25 cellular contexts compared by ENCODE assay signal in the genomic region with DNA sequence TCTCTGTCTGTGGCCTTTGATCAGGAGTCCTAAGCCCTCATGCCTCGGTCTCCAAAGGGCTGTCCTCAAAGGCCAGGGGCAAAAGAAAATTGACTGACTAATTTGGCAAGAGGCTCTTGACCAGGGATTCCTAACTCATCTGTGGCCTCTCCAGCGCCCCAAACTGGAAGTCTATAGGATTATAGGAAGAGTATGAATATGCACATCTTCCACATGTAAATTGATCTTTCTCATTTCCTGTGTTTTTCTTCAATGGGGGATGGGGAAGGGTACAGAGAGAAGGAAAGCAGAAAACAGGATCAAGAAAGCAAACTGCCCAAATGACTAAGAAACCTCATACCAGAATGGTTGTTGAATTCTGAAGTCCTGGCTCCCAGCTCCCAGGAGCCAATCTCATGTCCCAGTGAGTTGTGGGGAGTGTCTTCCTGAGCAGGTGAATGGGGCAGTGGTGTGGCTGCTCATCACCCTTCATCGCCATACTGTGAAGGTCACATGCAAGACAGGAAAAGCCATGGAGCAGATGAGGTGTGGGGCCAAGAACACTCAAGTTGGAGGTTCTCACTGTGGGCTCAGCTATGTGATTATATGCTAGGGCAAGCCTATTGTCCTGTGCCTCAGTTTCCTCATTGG. TPM values are rescaled to one million over a fixed set of nuclear protein-coding genes. Genes with fewer than 3 reads are reported as not detected.
DNase-seq lines count a peak whose midpoint lies in the region; ATAC-seq and TF ChIP-seq lines count a peak whose summit lies in the region.
"Had no signal": no experiment of that assay in that cellular context is flagged by ENCODE, and none has a peak within 500 bp of the region (broad histone marks: within the 10 kb centered on the region; RNA-seq: fewer than 3 reads in every experiment).

No MANE protein-coding gene starts in this region.

- no peaks in the 10 kb centered on the region for H3K79me2 ChIP-seq in GM23338 (replicated peaks; ENCODE audit: insufficient read depth)
- H3K79me2 ChIP-seq in smooth muscle cell (ENCODE audit: low read depth), result no peaks in the 10 kb centered on the region

- no peak for ATAC-seq in GM23338
- ATAC-seq: activated CD8-positive, alpha-beta memory T cell treated with anti-CD3 and anti-CD28 coated beads, Interleukin-2, amount 10 ng/mL, durations not matched to agents 7 days and 5 days; natural killer cell treated with Interleukin-12 subunit alpha and Interleukin-12 subunit beta and Interleukin-15 and Interleukin-18, amount 100 ng/mL, for 72 hours had no signal

- H3K9me3 Mint-ChIP-seq in GM23338, result peaks cover 6% of the 10 kb centered on the region; the same call in 1 of the 3 replicates
- H3K9me3 Mint-ChIP-seq: activated naive CD4-positive, alpha-beta T cell treated with anti-CD3 and anti-CD28 coated beads for 36 hours; H9; natural killer cell treated with Interleukin-12 subunit alpha and Interleukin-12 subunit beta and Interleukin-15 and Interleukin-18, amount 100 ng/mL, for 72 hours had no signal

- TF ChIP-seq CTCF in GM23338 (conservative IDR thresholded peaks at IDR 0.05; ENCODE audit: low read depth in 2 of 2) (0 out of 4 replicates have a peak, but pooled peaks of 1 of the 2 experiments have one; percentile 9), smooth muscle cell (IDR thresholded peaks at IDR 0.05; ENCODE audit: borderline replicate concordance, insufficient read depth, poor library complexity, severe bottlenecking) (no peak)

- H3K4me1 Mint-ChIP-seq in GM23338, result peaks cover 26% of the 10 kb centered on the region
- H3K4me1 Mint-ChIP-seq: activated CD8-positive, alpha-beta memory T cell treated with anti-CD3 and anti-CD28 coated beads, Interleukin-2, amount 10 ng/mL, durations not matched to agents 7 days and 5 days had no signal

- no peak overlapping the region; the same call in 1 of the 2 replicates for H3K27ac Mint-ChIP-seq in GM23338
- H3K27ac Mint-ChIP-seq: activated CD8-positive, alpha-beta memory T cell treated with anti-CD3 and anti-CD28 coated beads, Interleukin-2, amount 10 ng/mL, durations not matched to agents 7 days and 5 days; activated naive CD4-positive, alpha-beta T cell treated with anti-CD3 and anti-CD28 coated beads for 36 hours; natural killer cell treated with Interleukin-12 subunit alpha and Interleukin-12 subunit beta and Interleukin-15 and Interleukin-18, amount 100 ng/mL, for 72 hours had no signal

- H3K27ac ChIP-seq in GM23338 (ENCODE audit: low read depth) (no peak overlapping the region), smooth muscle cell (ENCODE audit: low read depth) (no peak overlapping the region)
- H3K27ac ChIP-seq: BLaER1 treated with 17β-estradiol and CSF1 and Interleukin-3, amounts not matched to agents 10 nM and 100 nM; cardiac muscle cell; HL-60 had no signal

- DNase-seq in GM23338 (ENCODE audit: low spot score) (peak; percentile 15), adipocyte (ENCODE audit: low read depth) (no peak), islet precursor cell (peak; percentile 51), smooth muscle cell (lab: John Stamatoyannopoulos, UW; ENCODE audit: unreplicated experiment) (no peak), NAMALWA (ENCODE audit: low spot score) (no peak), DMS 273 treated with DMSO at 0.1 percent for 48 hours (lab: John Stamatoyannopoulos, UW) (no peak)
- DNase-seq in activated CD4-positive, alpha-beta T cell treated with anti-CD3 and anti-CD28 coated beads, Interleukin-2, amount 50 U/mL, for 48 hours, result no peak
- DNase-seq in activated T-cell treated with anti-CD3 and anti-CD28 coated beads, Interleukin-2, amount 50 U/mL, for 48 hours, result no peak
- DNase-seq: activated CD4-positive, alpha-beta T cell treated with anti-CD3 and anti-CD28 coated beads for 48 hours; activated CD8-positive, alpha-beta memory T cell treated with anti-CD3 and anti-CD28 coated beads, Interleukin-2, amount 10 ng/mL, durations not matched to agents 7 days and 5 days; activated naive CD4-positive, alpha-beta T cell treated with anti-CD3 and anti-CD28 coated beads for 36 hours; amniotic stem cell; DND-41; H9; head of caudate nucleus; left lung; midbrain; NCI-H1092; NCI-H187 treated with DMSO at 0.1 percent for 48 hours; RPMI8226 had no signal

- H3K27me3 Mint-ChIP-seq in GM23338 (ENCODE audit: insufficient read depth, low read depth, poor library complexity), result peaks cover 6% of the 10 kb centered on the region

- H3K9me3 ChIP-seq in adipocyte (ENCODE audit: control insufficient read depth, low read length) (no peaks in the 10 kb centered on the region), smooth muscle cell (replicated peaks; ENCODE audit: low read depth) (no peaks in the 10 kb centered on the region)
- H3K9me3 ChIP-seq: left lung had no signal

- no peaks in the 10 kb centered on the region for H3K36me3 ChIP-seq in GM23338 (ENCODE audit: insufficient read depth)
- no peaks in the 10 kb centered on the region for H3K36me3 ChIP-seq in adipocyte (ENCODE audit: control insufficient read depth, insufficient read depth, low read length, severe bottlenecking)
- no peaks in the 10 kb centered on the region for H3K36me3 ChIP-seq in smooth muscle cell (ENCODE audit: low read depth)
- H3K36me3 ChIP-seq: BLaER1 treated with 17β-estradiol and CSF1 and Interleukin-3, amounts not matched to agents 10 nM and 100 nM; cardiac muscle cell; left lung had no signal

- no peaks in the 10 kb centered on the region for H3K36me3 Mint-ChIP-seq in GM23338 (ENCODE audit: low read depth)
- H3K36me3 Mint-ChIP-seq: activated CD8-positive, alpha-beta memory T cell treated with anti-CD3 and anti-CD28 coated beads, Interleukin-2, amount 10 ng/mL, durations not matched to agents 7 days and 5 days; natural killer cell treated with Interleukin-12 subunit alpha and Interleukin-12 subunit beta and Interleukin-15 and Interleukin-18, amount 100 ng/mL, for 72 hours had no signal

- H3K4me2 ChIP-seq in GM23338 (peak overlapping the region; percentile 51; the same call in 1 of the 2 replicates), smooth muscle cell (no peak overlapping the region)

- H3K9me2 ChIP-seq in GM23338 (ENCODE audit: insufficient read depth), result no peaks in the 10 kb centered on the region; the same call in 1 of the 2 replicates

- no peaks in the 10 kb centered on the region for H3K27me3 ChIP-seq in GM23338 (ENCODE audit: insufficient read depth)
- no peaks in the 10 kb centered on the region for H3K27me3 ChIP-seq in adipocyte (replicated peaks; ENCODE audit: control insufficient read depth, insufficient read depth, low read length)
- H3K27me3 ChIP-seq in smooth muscle cell (ENCODE audit: low read depth), result no peaks in the 10 kb centered on the region
- H3K27me3 ChIP-seq: BLaER1 treated with 17β-estradiol and CSF1 and Interleukin-3, amounts not matched to agents 10 nM and 100 nM; cardiac muscle cell; left lung had no signal

- peaks cover 24% of the 10 kb centered on the region for H3K4me1 ChIP-seq in GM23338 (ENCODE audit: insufficient read depth)
- H3K4me1 ChIP-seq in adipocyte (ENCODE audit: control insufficient read depth, insufficient read depth, low read length), result peaks cover 31% of the 10 kb centered on the region
- H3K4me1 ChIP-seq in smooth muscle cell (ENCODE audit: low read depth), result peaks cover 16% of the 10 kb centered on the region
- H3K4me1 ChIP-seq: left lung had no signal

- WGBS in smooth muscle cell (ENCODE audit: low lambda C conversion rate), result 57% methylated on average over 3 of the region's 3 CpGs

- H4K20me1 ChIP-seq in GM23338 (replicated peaks; ENCODE audit: insufficient read depth) (no peaks in the 10 kb centered on the region), smooth muscle cell (ENCODE audit: low read depth) (no peaks in the 10 kb centered on the region)
- H4K20me1 ChIP-seq: BLaER1 treated with 17β-estradiol and CSF1 and Interleukin-3, amounts not matched to agents 10 nM and 100 nM had no signal

- H2AFZ ChIP-seq in GM23338 (peak overlapping the region; percentile 0; the same call in 1 of the 2 replicates), smooth muscle cell (ENCODE audit: low read depth) (peak overlapping the region; percentile 27)

- H3K4me3 ChIP-seq in GM23338 (no peak overlapping the region), adipocyte (ENCODE audit: low read length) (peak overlapping the region; percentile 46), smooth muscle cell (no peak overlapping the region)
- H3K4me3 ChIP-seq: BLaER1 treated with 17β-estradiol and CSF1 and Interleukin-3, amounts not matched to agents 10 nM and 100 nM; cardiac muscle cell; left lung had no signal

- H3F3A ChIP-seq in GM23338 (replicated peaks; ENCODE audit: low read depth) (no peaks in the 10 kb centered on the region), smooth muscle cell (ENCODE audit: low read depth) (no peaks in the 10 kb centered on the region)

- H3K4me3 Mint-ChIP-seq in GM23338, result no peak overlapping the region; the same call in 2 of the 3 replicates
- H3K4me3 Mint-ChIP-seq: activated CD8-positive, alpha-beta memory T cell treated with anti-CD3 and anti-CD28 coated beads, Interleukin-2, amount 10 ng/mL, durations not matched to agents 7 days and 5 days; activated naive CD4-positive, alpha-beta T cell treated with anti-CD3 and anti-CD28 coated beads for 36 hours; H9; natural killer cell treated with Interleukin-12 subunit alpha and Interleukin-12 subunit beta and Interleukin-15 and Interleukin-18, amount 100 ng/mL, for 72 hours had no signal

- H3K9ac ChIP-seq in adipocyte (ENCODE audit: low read length) (peak overlapping the region; percentile 52), smooth muscle cell (ENCODE audit: low read depth) (no peak overlapping the region)
- H3K9ac ChIP-seq: BLaER1 treated with 17β-estradiol and CSF1 and Interleukin-3, amounts not matched to agents 10 nM and 100 nM had no signal

TF ChIP-seq in GM23338, 12 proteins besides CTCF, POLR2A, EP300 and RAD21 (continues in another document):
- TF ChIP-seq CREB1 (CRISPR knock-in tag; IDR thresholded peaks at IDR 0.05; ENCODE audit: low read depth), result no peak
- TF ChIP-seq, protein P1, sequence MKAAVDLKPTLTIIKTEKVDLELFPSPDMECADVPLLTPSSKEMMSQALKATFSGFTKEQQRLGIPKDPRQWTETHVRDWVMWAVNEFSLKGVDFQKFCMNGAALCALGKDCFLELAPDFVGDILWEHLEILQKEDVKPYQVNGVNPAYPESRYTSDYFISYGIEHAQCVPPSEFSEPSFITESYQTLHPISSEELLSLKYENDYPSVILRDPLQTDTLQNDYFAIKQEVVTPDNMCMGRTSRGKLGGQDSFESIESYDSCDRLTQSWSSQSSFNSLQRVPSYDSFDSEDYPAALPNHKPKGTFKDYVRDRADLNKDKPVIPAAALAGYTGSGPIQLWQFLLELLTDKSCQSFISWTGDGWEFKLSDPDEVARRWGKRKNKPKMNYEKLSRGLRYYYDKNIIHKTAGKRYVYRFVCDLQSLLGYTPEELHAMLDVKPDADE (IDR thresholded peaks at IDR 0.05), result no peak

RNA-seq across cellular contexts. Expression of a gene that starts 16.7 kb away (rescaled TPM):
- 3.6 and 6.0 TPM in 2 replicates for total RNA-seq in GM23338 (2014; rRNA removed; shearing (Covaris generic))
- polyA plus RNA-seq in GM23338 (2016; fragmentation: Nextera tagmentation; extraction: Ambion mirVana) (1.1 and 2.1 TPM in 2 replicates), smooth muscle cell (2.6 and 3.0 TPM in 2 replicates)
- 2.8 and 5.8 TPM in 2 replicates for total RNA-seq in smooth muscle cell
- total RNA-seq: activated CD8-positive, alpha-beta memory T cell treated with anti-CD3 and anti-CD28 coated beads, Interleukin-2, amount 10 ng/mL, durations not matched to agents 7 days and 5 days; activated naive CD4-positive, alpha-beta T cell treated with anti-CD3 and anti-CD28 coated beads for 36 hours; natural killer cell treated with Interleukin-12 subunit alpha and Interleukin-12 subunit beta and Interleukin-15 and Interleukin-18, amount 100 ng/mL, for 72 hours; T-helper 2 cell treated with Interferon-gamma antibody and Interleukin-4, amounts not matched to agents 100 ng/mL and 5 ng/mL, for 36 hours had no signal

Comparison
In these comparisons a context has a peak if more than half of its experiments do, and no peak if none do; other contexts are left out.
1. DNase-seq: peak in GM23338 (single experiment) and islet precursor cell (single experiment); none in adipocyte (single experiment), smooth muscle cell (single experiment), NAMALWA (single experiment), activated CD4-positive, alpha-beta T cell treated with anti-CD3 and anti-CD28 coated beads, Interleukin-2, amount 50 U/mL, for 48 hours (0 of 2), DMS 273 treated with DMSO at 0.1 percent for 48 hours (single experiment) and activated T-cell treated with anti-CD3 and anti-CD28 coated beads, Interleukin-2, amount 50 U/mL, for 48 hours (0 of 2).